In the genomic region with DNA sequence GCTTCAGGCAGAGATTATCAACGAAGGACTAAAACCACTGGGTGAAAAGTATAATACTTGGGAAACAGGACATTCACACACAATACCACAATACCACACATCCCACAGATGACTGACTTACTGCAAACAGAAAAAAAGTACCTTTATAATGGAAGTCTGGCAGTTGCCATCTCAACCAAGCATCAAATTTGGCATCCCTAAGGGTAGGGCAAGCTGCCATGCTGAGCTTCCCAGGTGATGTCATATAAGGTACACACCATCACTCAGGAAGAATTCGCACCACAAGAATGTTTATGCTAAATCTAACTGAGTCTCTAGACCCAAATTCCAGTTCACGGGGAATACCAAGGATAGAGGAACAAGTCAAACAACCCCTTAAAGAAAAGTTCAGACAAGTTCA, we compare ENCODE assay signal across 30 cellular contexts. TPM values are rescaled to one million over a fixed set of nuclear protein-coding genes. Genes with fewer than 3 reads are reported as not detected.
DNase-seq lines count a peak whose midpoint lies in the region; ATAC-seq and TF ChIP-seq lines count a peak whose summit lies in the region.
"Had no signal": no experiment of that assay in that cellular context is flagged by ENCODE, and none has a peak within 500 bp of the region (broad histone marks: within the 10 kb centered on the region; RNA-seq: fewer than 3 reads in every experiment).

No MANE protein-coding gene starts in this region.

- intact Hi-C loops in CD4-positive, alpha-beta T cell (cut with DNase I, micrococcal nuclease) = no loop called here
- intact Hi-C loops in heart left ventricle (cut with DNase I) = no loop called here

- H3K27ac ChIP-seq in CD4-positive, alpha-beta T cell (ENCODE audit: low read depth, low read length) = no peak overlapping the region
- no peak overlapping the region for H3K27ac ChIP-seq in heart left ventricle
- H3K27ac ChIP-seq: BLaER1, neural progenitor cell, PC-9, transverse colon had no signal

- H3K9me3 Mint-ChIP-seq in CD4-positive, alpha-beta T cell = no peaks in the 10 kb centered on the region
- H3K9me3 Mint-ChIP-seq: dendritic cell treated with granulocyte-macrophage colony-stimulating factor and Interleukin-4, amounts not matched to agents 40 ng/mL and 50 ng/mL, for 4 days; memory B cell; neural progenitor cell had no signal

- H3K4me3 Mint-ChIP-seq in CD4-positive, alpha-beta T cell = no peak overlapping the region
- H3K4me3 Mint-ChIP-seq: activated CD4-positive, alpha-beta T cell treated with anti-CD3 and anti-CD28 coated beads for 36 hours; dendritic cell treated with granulocyte-macrophage colony-stimulating factor and Interleukin-4, amounts not matched to agents 40 ng/mL and 50 ng/mL, for 4 days; memory B cell; neural progenitor cell had no signal

- H3K27me3 ChIP-seq in CD4-positive, alpha-beta T cell (ENCODE audit: control insufficient read depth, insufficient read depth, low read length) = no peaks in the 10 kb centered on the region
- H3K27me3 ChIP-seq in heart left ventricle = no peaks in the 10 kb centered on the region
- H3K27me3 ChIP-seq: BLaER1, neural progenitor cell, transverse colon had no signal

- H3K27me3 Mint-ChIP-seq in CD4-positive, alpha-beta T cell = no peaks in the 10 kb centered on the region
- H3K27me3 Mint-ChIP-seq: activated CD4-positive, alpha-beta T cell treated with anti-CD3 and anti-CD28 coated beads for 36 hours; dendritic cell treated with granulocyte-macrophage colony-stimulating factor and Interleukin-4, amounts not matched to agents 40 ng/mL and 50 ng/mL, for 4 days; memory B cell had no signal

- H3K9me3 ChIP-seq in CD4-positive, alpha-beta T cell (ENCODE audit: control insufficient read depth, low read length) = no peaks in the 10 kb centered on the region
- H3K9me3 ChIP-seq in heart left ventricle = no peaks in the 10 kb centered on the region
- H3K9me3 ChIP-seq: BLaER1, transverse colon had no signal

- CTCF ChIA-PET in CD4-positive, alpha-beta T cell (lab: Charles Lee) = no interaction called here
- CTCF ChIA-PET in GM10248 (lab: Yijun Ruan, JAX) = interaction anchor here (1.2 kb wide), 1 partner anchor 55 kb away, joined by 4 read pairs; no protein-coding TSS in a partner anchor

- H3K4me1 Mint-ChIP-seq in CD4-positive, alpha-beta T cell (ENCODE audit: low read depth) = peaks cover 11% of the 10 kb centered on the region
- H3K4me1 Mint-ChIP-seq: memory B cell had no signal

- H3K4me3 ChIP-seq in heart left ventricle = no peak overlapping the region
- H3K4me3 ChIP-seq: BLaER1, neural progenitor cell, PC-9, transverse colon had no signal

- peaks cover 0 to 97% (median 85%) of the 10 kb centered on the region in 9 donors for H3K36me3 ChIP-seq in heart left ventricle
- H3K36me3 ChIP-seq: neural progenitor cell had no signal

- 91 to 100% (median 94%) methylated on average over 3 of the region's 3 CpGs for WGBS in heart left ventricle, 4 donors

- no peak for TF ChIP-seq POLR2A in heart left ventricle (IDR thresholded peaks at IDR 0.05)

- no peak for DNase-seq in CD4-positive, alpha-beta T cell
- DNase-seq in HK-2 (ENCODE audit: unreplicated experiment) (peak; percentile 23), astrocyte of the hippocampus (ENCODE audit: low read depth, low spot score) (peak; percentile 96), iris pigment epithelial cell (ENCODE audit: low read depth) (peak; percentile 36), activated gamma-delta T cell treated with Interleukin-2 at 50 U/mL for 16 hours (no peak), heart left ventricle (no peak), GM10248 (ENCODE audit: extremely low spot score) (no peak)
- no peak for DNase-seq in activated effector memory CD4-positive, alpha-beta T cell treated with anti-CD3 and anti-CD28 coated beads, Interleukin-2, amount 50 U/mL, for 16 hours
- DNase-seq: ACHN; activated CD4-positive, alpha-beta T cell treated with anti-CD3 and anti-CD28 coated beads for 36 hours; activated CD8-positive, alpha-beta memory T cell treated with anti-CD3 and anti-CD28 coated beads for 24 hours; activated naive CD4-positive, alpha-beta T cell; COR-L47; DMS79 treated with DMSO at 0.1 percent for 48 hours; Kasumi-1; NCI-H2171; NCI-H510A treated with DMSO at 0.1 percent for 48 hours; NK-92 treated with Interleukin-12 subunit alpha and Interleukin-12 subunit beta, amount 100 ng/mL, for 24 hours; PC-9; right cardiac atrium; Right ventricle myocardium superior; stimulated activated CD4-positive, alpha-beta T cell treated with anti-CD3 and anti-CD28 coated beads, Interleukin-2, amount 100 ng/mL, for 24 hours; T-helper 2 cell; transverse colon had no signal

- TF ChIP-seq CTCF in CD4-positive, alpha-beta T cell (IDR thresholded peaks at IDR 0.05) = no peak
- TF ChIP-seq CTCF in heart left ventricle (IDR thresholded peaks at IDR 0.05) = no peak
- TF ChIP-seq CTCF in GM10248 (IDR thresholded peaks at IDR 0.05; ENCODE audit: control extremely low read depth, extremely low read depth, low read depth, missing control alignments) = no peak

- peaks cover 90% of the 10 kb centered on the region for H3K36me3 Mint-ChIP-seq in CD4-positive, alpha-beta T cell (ENCODE audit: low read depth)

- H3K27ac Mint-ChIP-seq in CD4-positive, alpha-beta T cell = peak overlapping the region; percentile 8
- H3K27ac Mint-ChIP-seq: activated CD4-positive, alpha-beta T cell treated with anti-CD3 and anti-CD28 coated beads for 36 hours; dendritic cell treated with granulocyte-macrophage colony-stimulating factor and Interleukin-4, amounts not matched to agents 40 ng/mL and 50 ng/mL, for 4 days; memory B cell; neural progenitor cell had no signal

- no peak for ATAC-seq in CD4-positive, alpha-beta T cell (ENCODE audit: poor library complexity)
- no peak for ATAC-seq in heart left ventricle
- ATAC-seq: activated CD4-positive, alpha-beta T cell treated with anti-CD3 and anti-CD28 coated beads for 36 hours; HepG2; right cardiac atrium had no signal

- H3K4me1 ChIP-seq in heart left ventricle = no peaks in the 10 kb centered on the region
- H3K4me1 ChIP-seq: BLaER1, neural progenitor cell had no signal

- POLR2A ChIA-PET in CD4-positive, alpha-beta T cell (lab: Charles Lee) = interaction anchor here (1.0 kb wide), 1 partner anchor 11 kb away, joined by 3 read pairs; no protein-coding TSS in a partner anchor
- POLR2A ChIA-PET in GM10248 (lab: Yijun Ruan, JAX) = no interaction called here

RNA-seq across cellular contexts. Expression of a gene that starts 9.1 kb away (rescaled TPM):
- total RNA-seq in CD4-positive, alpha-beta T cell = 10 to 100 TPM; 15.3 to 15.7 TPM
- 10 to 100 TPM; 22.7 to 66.2 (median 42.5) TPM for total RNA-seq in heart left ventricle
- polyA plus RNA-seq in heart left ventricle = 10 to 100 TPM; 25.8 to 44.3 TPM

RNA-seq across cellular contexts. Expression of a gene that starts 12.2 kb away (rescaled TPM):
- not detected for total RNA-seq in CD4-positive, alpha-beta T cell
- not detected for total RNA-seq in heart left ventricle
- not detected for polyA plus RNA-seq in heart left ventricle
- total RNA-seq: activated CD4-positive, alpha-beta T cell treated with anti-CD3 and anti-CD28 coated beads for 36 hours; cardiac septum; HepG2; PC-9; right cardiac atrium; Right ventricle myocardium superior; transverse colon had no signal
- polyA plus RNA-seq: HepG2, right cardiac atrium had no signal

Comparison
In these comparisons a context has a peak if more than half of its experiments do, and no peak if none do; other contexts are left out.
1. DNase-seq: peak in HK-2 (single experiment), astrocyte of the hippocampus (single experiment) and iris pigment epithelial cell (single experiment); none in CD4-positive, alpha-beta T cell (0 of 10), activated gamma-delta T cell treated with Interleukin-2 at 50 U/mL for 16 hours (single experiment), heart left ventricle (0 of 5), GM10248 (single experiment) and activated effector memory CD4-positive, alpha-beta T cell treated with anti-CD3 and anti-CD28 coated beads, Interleukin-2, amount 50 U/mL, for 16 hours (single experiment).